In the genomic region with DNA sequence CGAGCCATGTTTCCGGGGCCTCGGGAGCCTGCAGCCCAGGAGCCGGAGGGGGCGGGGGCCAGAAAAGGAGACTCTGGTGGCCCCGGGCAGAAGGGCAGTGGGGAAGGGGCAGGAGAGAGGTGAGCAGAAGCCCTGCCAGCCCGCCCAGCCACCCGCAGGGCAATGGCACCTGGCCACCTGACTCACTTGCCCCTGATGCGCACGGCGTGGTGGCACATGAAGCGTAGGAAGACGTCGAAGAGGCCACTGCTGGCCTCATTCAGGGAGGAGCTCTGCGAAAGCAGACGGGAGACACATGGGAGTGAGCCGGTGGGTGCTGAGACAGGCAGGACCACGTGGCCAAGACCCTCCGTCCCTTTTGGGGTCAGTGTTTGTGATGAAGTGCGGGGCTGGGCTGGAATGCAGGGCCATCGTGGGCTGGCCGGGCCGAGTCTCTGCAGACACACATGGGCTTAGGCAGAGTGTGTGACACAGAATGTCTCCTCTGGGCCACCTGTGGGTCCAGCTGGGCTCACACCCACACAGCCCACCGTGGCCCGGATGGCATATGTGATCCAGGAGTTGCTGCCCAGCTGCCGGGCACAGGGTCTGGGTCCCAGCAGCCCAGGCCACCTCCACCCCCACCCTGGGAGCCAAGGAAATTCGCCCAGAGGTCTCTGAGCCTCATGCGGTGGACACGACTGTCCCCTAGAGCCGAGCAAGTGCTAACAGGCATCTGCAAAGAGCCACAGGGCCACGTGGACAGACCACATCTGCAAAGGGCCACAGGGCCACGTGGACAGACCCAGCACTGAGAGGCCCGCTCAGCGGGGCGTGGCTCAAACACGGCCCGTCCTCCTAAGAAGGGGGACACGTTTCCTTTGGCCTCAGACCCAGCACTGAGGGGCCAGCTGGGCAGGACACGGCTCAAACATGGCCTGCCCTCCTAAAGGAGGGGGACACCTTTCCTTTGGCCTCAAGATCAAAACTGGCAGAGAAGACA, we compare ENCODE assay signal across 18 cellular contexts. TPM values are rescaled to one million over a fixed set of nuclear protein-coding genes. Genes with fewer than 3 reads are reported as not detected.
A peak's percentile ranks its signal among the peaks of the same experiment; 100 is the strongest.
DNase-seq lines count a peak whose midpoint lies in the region; ATAC-seq and TF ChIP-seq lines count a peak whose summit lies in the region.
"Had no signal": no experiment of that assay in that cellular context is flagged by ENCODE, and none has a peak within 500 bp of the region (broad histone marks: within the 10 kb centered on the region; RNA-seq: fewer than 3 reads in every experiment).

No MANE protein-coding gene starts in this region.

- 89 to 92% methylated on average over 16 to 39 of the region's 39 CpGs for WGBS in upper lobe of left lung, 2 donors

- ATAC-seq in T-helper 17 cell (no peak), upper lobe of left lung (ENCODE audit: low FRiP score in 2 of 2) (peak; percentile 14 to 37)
- ATAC-seq in stimulated activated naive CD8-positive, alpha-beta T cell treated with anti-CD3 and anti-CD28 coated beads, Interleukin-15, amount 100 ng/mL, for 72 hours = no peak
- ATAC-seq: HCT116, PC-3 had no signal

- H3K9me3 Mint-ChIP-seq in stimulated activated naive CD8-positive, alpha-beta T cell treated with anti-CD3 and anti-CD28 coated beads, Interleukin-15, amount 100 ng/mL, for 72 hours = no peaks in the 10 kb centered on the region
- H3K9me3 Mint-ChIP-seq: IgD-negative memory B cell had no signal

- H3K36me3 Mint-ChIP-seq in T-helper 17 cell (ENCODE audit: low read depth) = no peaks in the 10 kb centered on the region
- H3K36me3 Mint-ChIP-seq: IgD-negative memory B cell had no signal

- peak; percentile 10 for DNase-seq in EH (ENCODE audit: low read depth)
- DNase-seq in T-helper 17 cell = no peak
- peak; percentile 20 for DNase-seq in glomerular visceral epithelial cell (ENCODE audit: extremely low spot score)
- peak in 1 of 2 donors; percentile 77 for DNase-seq in upper lobe of left lung
- DNase-seq in LoVo (ENCODE audit: low spot score) = no peak
- DNase-seq in retina = no peak
- no peak for DNase-seq in stimulated activated naive CD8-positive, alpha-beta T cell treated with anti-CD3 and anti-CD28 coated beads, Interleukin-15, amount 100 ng/mL, for 72 hours
- DNase-seq: Calu3; DMS79 treated with DMSO at 0.1 percent for 48 hours; NCI-H187; NCI-H774; NK-92 treated with Interleukin-12 subunit alpha and Interleukin-12 subunit beta, amount 100 ng/mL, for 24 hours; PC-3 had no signal

- H3K9me3 ChIP-seq in T-helper 17 cell (ENCODE audit: control insufficient read depth, low read length, poor library complexity, severe bottlenecking) = no peaks in the 10 kb centered on the region
- H3K9me3 ChIP-seq in upper lobe of left lung = no peaks in the 10 kb centered on the region

- H3K4me1 ChIP-seq in upper lobe of left lung = no peaks in the 10 kb centered on the region
- H3K4me1 ChIP-seq: SJSA1 had no signal

- H3K4me3 Mint-ChIP-seq in T-helper 17 cell = peak overlapping the region; percentile 64
- no peak overlapping the region for H3K4me3 Mint-ChIP-seq in stimulated activated naive CD8-positive, alpha-beta T cell treated with anti-CD3 and anti-CD28 coated beads, Interleukin-15, amount 100 ng/mL, for 72 hours

- TF ChIP-seq POLR2A in upper lobe of left lung (IDR thresholded peaks at IDR 0.05) = no peak

- no peak overlapping the region for H3K27ac ChIP-seq in upper lobe of left lung
- H3K27ac ChIP-seq: SJSA1 had no signal

- H3K4me1 Mint-ChIP-seq in T-helper 17 cell = peaks cover 13% of the 10 kb centered on the region
- H3K4me1 Mint-ChIP-seq in stimulated activated naive CD8-positive, alpha-beta T cell treated with anti-CD3 and anti-CD28 coated beads, Interleukin-15, amount 100 ng/mL, for 72 hours = peaks cover 21% of the 10 kb centered on the region

- H3K27ac Mint-ChIP-seq in T-helper 17 cell = no peak overlapping the region
- H3K27ac Mint-ChIP-seq in stimulated activated naive CD8-positive, alpha-beta T cell treated with anti-CD3 and anti-CD28 coated beads, Interleukin-15, amount 100 ng/mL, for 72 hours = no peak overlapping the region

- no peaks in the 10 kb centered on the region for H3K27me3 Mint-ChIP-seq in T-helper 17 cell
- H3K27me3 Mint-ChIP-seq in stimulated activated naive CD8-positive, alpha-beta T cell treated with anti-CD3 and anti-CD28 coated beads, Interleukin-15, amount 100 ng/mL, for 72 hours = peaks cover 15% of the 10 kb centered on the region
- H3K27me3 Mint-ChIP-seq: IgD-negative memory B cell had no signal

- TF ChIP-seq CTCF in upper lobe of left lung (IDR thresholded peaks at IDR 0.05) = no peak

- H3K27me3 ChIP-seq in upper lobe of left lung = no peaks in the 10 kb centered on the region

- H3K4me3 ChIP-seq in upper lobe of left lung = no peak overlapping the region
- H3K4me3 ChIP-seq: SJSA1 had no signal

- TF ChIP-seq EP300 in upper lobe of left lung (IDR thresholded peaks at IDR 0.05) = no peak

- H3K36me3 ChIP-seq in upper lobe of left lung = no peaks in the 10 kb centered on the region

RNA-seq across cellular contexts. Expression of a gene that starts 23.6 kb away (rescaled TPM):
- total RNA-seq in T-helper 17 cell = under 1 TPM; 0.10 to 0.80 TPM
- under 1 TPM in 2 of 6 donors, not detected in 4; 0.06 to 0.07 TPM for total RNA-seq in upper lobe of left lung

RNA-seq across cellular contexts. Expression of a gene that starts 46.0 kb away (rescaled TPM):
- not detected for total RNA-seq in T-helper 17 cell
- not detected for total RNA-seq in upper lobe of left lung
- total RNA-seq: A172, Calu3, M059J, PC-3, SJSA1 had no signal

Comparison
In these comparisons a context has a peak if more than half of its experiments do, and no peak if none do; other contexts are left out.
1. DNase-seq: peak in EH (single experiment) and glomerular visceral epithelial cell (single experiment); none in T-helper 17 cell (0 of 3), LoVo (single experiment), retina (single experiment) and stimulated activated naive CD8-positive, alpha-beta T cell treated with anti-CD3 and anti-CD28 coated beads, Interleukin-15, amount 100 ng/mL, for 72 hours (0 of 2).
2. ATAC-seq: peak in upper lobe of left lung (2 of 2); none in T-helper 17 cell (single experiment) and stimulated activated naive CD8-positive, alpha-beta T cell treated with anti-CD3 and anti-CD28 coated beads, Interleukin-15, amount 100 ng/mL, for 72 hours (single experiment).